2 cellular contexts compared by ENCODE assay signal in the genomic region with DNA sequence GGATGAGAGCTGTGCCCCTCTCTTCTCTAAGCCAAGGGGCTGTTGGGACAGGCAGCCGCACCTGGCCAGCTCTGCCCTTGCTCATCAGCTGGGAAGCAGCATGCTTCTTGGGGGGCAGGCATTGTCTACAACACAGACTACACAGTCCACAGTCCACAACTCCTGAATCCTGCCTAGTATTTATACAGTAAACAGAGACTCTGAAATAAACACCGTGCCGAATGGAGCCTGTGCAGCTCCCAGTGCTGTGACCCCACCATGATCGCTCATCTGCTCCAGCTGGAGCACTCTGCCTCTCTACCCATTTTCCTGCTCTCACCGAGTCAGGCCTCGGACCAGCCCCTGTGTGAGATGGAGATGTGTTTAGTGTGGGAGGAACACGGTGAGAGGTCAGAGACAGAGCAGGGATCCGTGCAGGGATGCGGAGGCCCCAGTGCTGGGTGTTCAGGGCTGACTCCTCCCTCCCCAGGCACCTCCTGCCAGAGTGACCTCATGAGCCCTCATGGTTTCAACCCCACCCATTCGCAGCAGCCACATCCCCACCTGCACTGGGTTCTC.
TF ChIP-seq lines count a peak whose summit lies in the region.

No MANE protein-coding gene starts in this region.

TF ChIP-seq in HepG2, 621 proteins besides CTCF, POLR2A, EP300 and RAD21 (continues in another document):
- TF ChIP-seq ZNF263 (CRISPR knock-in tag; IDR thresholded peaks at IDR 0.05) = peak; percentile 96
- no peak for TF ChIP-seq RFX3 (CRISPR knock-in tag; IDR thresholded peaks at IDR 0.05)
- TF ChIP-seq, protein P1, sequence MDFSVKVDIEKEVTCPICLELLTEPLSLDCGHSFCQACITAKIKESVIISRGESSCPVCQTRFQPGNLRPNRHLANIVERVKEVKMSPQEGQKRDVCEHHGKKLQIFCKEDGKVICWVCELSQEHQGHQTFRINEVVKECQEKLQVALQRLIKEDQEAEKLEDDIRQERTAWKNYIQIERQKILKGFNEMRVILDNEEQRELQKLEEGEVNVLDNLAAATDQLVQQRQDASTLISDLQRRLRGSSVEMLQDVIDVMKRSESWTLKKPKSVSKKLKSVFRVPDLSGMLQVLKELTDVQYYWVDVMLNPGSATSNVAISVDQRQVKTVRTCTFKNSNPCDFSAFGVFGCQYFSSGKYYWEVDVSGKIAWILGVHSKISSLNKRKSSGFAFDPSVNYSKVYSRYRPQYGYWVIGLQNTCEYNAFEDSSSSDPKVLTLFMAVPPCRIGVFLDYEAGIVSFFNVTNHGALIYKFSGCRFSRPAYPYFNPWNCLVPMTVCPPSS (IDR thresholded peaks at IDR 0.05) = no peak
- peak; percentile 41; the same call in 1 of the 2 replicates for TF ChIP-seq KDM5B (CRISPR knock-in tag; IDR thresholded peaks at IDR 0.05; ENCODE audit: borderline replicate concordance)
- TF ChIP-seq, protein P2, sequence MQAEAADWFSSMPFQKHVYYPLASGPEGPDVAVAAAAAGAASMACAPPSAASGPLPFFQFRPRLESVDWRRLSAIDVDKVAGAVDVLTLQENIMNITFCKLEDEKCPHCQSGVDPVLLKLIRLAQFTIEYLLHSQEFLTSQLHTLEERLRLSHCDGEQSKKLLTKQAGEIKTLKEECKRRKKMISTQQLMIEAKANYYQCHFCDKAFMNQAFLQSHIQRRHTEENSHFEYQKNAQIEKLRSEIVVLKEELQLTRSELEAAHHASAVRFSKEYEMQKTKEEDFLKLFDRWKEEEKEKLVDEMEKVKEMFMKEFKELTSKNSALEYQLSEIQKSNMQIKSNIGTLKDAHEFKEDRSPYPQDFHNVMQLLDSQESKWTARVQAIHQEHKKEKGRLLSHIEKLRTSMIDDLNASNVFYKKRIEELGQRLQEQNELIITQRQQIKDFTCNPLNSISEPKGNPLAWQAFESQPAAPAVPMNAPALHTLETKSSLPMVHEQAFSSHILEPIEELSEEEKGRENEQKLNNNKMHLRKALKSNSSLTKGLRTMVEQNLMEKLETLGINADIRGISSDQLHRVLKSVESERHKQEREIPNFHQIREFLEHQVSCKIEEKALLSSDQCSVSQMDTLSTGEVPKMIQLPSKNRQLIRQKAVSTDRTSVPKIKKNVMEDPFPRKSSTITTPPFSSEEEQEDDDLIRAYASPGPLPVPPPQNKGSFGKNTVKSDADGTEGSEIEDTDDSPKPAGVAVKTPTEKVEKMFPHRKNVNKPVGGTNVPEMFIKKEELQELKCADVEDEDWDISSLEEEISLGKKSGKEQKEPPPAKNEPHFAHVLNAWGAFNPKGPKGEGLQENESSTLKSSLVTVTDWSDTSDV (CRISPR knock-in tag; IDR thresholded peaks at IDR 0.05) = no peak
- no peak for TF ChIP-seq RBFOX2 (IDR thresholded peaks at IDR 0.05; ENCODE audit: low read depth, low read length)
- 0 out of 2 replicates have a peak, but pooled peaks have one; percentile 21 for TF ChIP-seq PITX1 (CRISPR knock-in tag; IDR thresholded peaks at IDR 0.05)
- TF ChIP-seq, protein P3, sequence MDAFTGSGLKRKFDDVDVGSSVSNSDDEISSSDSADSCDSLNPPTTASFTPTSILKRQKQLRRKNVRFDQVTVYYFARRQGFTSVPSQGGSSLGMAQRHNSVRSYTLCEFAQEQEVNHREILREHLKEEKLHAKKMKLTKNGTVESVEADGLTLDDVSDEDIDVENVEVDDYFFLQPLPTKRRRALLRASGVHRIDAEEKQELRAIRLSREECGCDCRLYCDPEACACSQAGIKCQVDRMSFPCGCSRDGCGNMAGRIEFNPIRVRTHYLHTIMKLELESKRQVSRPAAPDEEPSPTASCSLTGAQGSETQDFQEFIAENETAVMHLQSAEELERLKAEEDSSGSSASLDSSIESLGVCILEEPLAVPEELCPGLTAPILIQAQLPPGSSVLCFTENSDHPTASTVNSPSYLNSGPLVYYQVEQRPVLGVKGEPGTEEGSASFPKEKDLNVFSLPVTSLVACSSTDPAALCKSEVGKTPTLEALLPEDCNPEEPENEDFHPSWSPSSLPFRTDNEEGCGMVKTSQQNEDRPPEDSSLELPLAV (CRISPR knock-in tag; conservative IDR thresholded peaks at IDR 0.05; ENCODE audit: low read depth) = no peak
- peak; percentile 98 for TF ChIP-seq ZNF292 (CRISPR knock-in tag; IDR thresholded peaks at IDR 0.05; ENCODE audit: borderline replicate concordance, low read depth)
- peak; percentile 77 for TF ChIP-seq SOX5 (CRISPR knock-in tag; IDR thresholded peaks at IDR 0.05; ENCODE audit: borderline replicate concordance)
- TF ChIP-seq, protein P4, sequence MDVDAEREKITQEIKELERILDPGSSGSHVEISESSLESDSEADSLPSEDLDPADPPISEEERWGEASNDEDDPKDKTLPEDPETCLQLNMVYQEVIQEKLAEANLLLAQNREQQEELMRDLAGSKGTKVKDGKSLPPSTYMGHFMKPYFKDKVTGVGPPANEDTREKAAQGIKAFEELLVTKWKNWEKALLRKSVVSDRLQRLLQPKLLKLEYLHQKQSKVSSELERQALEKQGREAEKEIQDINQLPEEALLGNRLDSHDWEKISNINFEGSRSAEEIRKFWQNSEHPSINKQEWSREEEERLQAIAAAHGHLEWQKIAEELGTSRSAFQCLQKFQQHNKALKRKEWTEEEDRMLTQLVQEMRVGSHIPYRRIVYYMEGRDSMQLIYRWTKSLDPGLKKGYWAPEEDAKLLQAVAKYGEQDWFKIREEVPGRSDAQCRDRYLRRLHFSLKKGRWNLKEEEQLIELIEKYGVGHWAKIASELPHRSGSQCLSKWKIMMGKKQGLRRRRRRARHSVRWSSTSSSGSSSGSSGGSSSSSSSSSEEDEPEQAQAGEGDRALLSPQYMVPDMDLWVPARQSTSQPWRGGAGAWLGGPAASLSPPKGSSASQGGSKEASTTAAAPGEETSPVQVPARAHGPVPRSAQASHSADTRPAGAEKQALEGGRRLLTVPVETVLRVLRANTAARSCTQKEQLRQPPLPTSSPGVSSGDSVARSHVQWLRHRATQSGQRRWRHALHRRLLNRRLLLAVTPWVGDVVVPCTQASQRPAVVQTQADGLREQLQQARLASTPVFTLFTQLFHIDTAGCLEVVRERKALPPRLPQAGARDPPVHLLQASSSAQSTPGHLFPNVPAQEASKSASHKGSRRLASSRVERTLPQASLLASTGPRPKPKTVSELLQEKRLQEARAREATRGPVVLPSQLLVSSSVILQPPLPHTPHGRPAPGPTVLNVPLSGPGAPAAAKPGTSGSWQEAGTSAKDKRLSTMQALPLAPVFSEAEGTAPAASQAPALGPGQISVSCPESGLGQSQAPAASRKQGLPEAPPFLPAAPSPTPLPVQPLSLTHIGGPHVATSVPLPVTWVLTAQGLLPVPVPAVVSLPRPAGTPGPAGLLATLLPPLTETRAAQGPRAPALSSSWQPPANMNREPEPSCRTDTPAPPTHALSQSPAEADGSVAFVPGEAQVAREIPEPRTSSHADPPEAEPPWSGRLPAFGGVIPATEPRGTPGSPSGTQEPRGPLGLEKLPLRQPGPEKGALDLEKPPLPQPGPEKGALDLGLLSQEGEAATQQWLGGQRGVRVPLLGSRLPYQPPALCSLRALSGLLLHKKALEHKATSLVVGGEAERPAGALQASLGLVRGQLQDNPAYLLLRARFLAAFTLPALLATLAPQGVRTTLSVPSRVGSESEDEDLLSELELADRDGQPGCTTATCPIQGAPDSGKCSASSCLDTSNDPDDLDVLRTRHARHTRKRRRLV (CRISPR knock-in tag; IDR thresholded peaks at IDR 0.05) = no peak
- TF ChIP-seq ZNF251 (CRISPR knock-in tag; IDR thresholded peaks at IDR 0.05) = no peak
- TF ChIP-seq FOXP1 (IDR thresholded peaks at IDR 0.05) = peak; percentile 66; the same call in 1 of the 2 replicates
- peak; percentile 87 for TF ChIP-seq FOXP1 (CRISPR knock-in tag; IDR thresholded peaks at IDR 0.05)
- TF ChIP-seq ZNF746 (CRISPR knock-in tag; IDR thresholded peaks at IDR 0.05) = 0 out of 2 replicates have a peak, but pooled peaks have one; percentile 27

TF ChIP-seq in H1, 55 proteins besides CTCF, POLR2A, EP300 and RAD21:
- TF ChIP-seq EZH2 (IDR thresholded peaks at IDR 0.05; ENCODE audit: low read depth, low read length, severe bottlenecking) (no peak), RXRA (IDR thresholded peaks at IDR 0.05; ENCODE audit: insufficient read depth, low read depth, low read length) (no peak), BRCA1 (IDR thresholded peaks at IDR 0.05; ENCODE audit: low read depth, low read length) (no peak), BCL11A (IDR thresholded peaks at IDR 0.05; ENCODE audit: low read depth in 2 of 2, low read length in 2 of 2) (no peak), SIRT6 (IDR thresholded peaks at IDR 0.05; ENCODE audit: low read length) (no peak), SUZ12 (IDR thresholded peaks at IDR 0.05; ENCODE audit: low read length) (no peak), TEAD4 (IDR thresholded peaks at IDR 0.05; ENCODE audit: low read depth, low read length) (no peak), KDM5A (IDR thresholded peaks at IDR 0.05; ENCODE audit: low read length) (no peak), HDAC2 (IDR thresholded peaks at IDR 0.05; ENCODE audit: borderline replicate concordance in 1 of 2, low read depth in 2 of 2, low read length in 2 of 2) (no peak), CTBP2 (IDR thresholded peaks at IDR 0.05; ENCODE audit: borderline replicate concordance, insufficient read depth, insufficient read length, low read length) (no peak), BACH1 (IDR thresholded peaks at IDR 0.05; ENCODE audit: low read length) (no peak), MAFK (IDR thresholded peaks at IDR 0.05; ENCODE audit: low read depth, low read length) (no peak), JUN (IDR thresholded peaks at IDR 0.05; ENCODE audit: low read depth, low read length) (no peak), JUND (IDR thresholded peaks at IDR 0.05; ENCODE audit: low read length) (no peak), ASH2L (IDR thresholded peaks at IDR 0.05; ENCODE audit: low read length) (no peak), RBBP5 (IDR thresholded peaks at IDR 0.05; ENCODE audit: borderline replicate concordance, low read depth, low read length) (no peak), FOSL1 (IDR thresholded peaks at IDR 0.05; ENCODE audit: insufficient read depth, low read depth, low read length) (no peak), TCF12 (IDR thresholded peaks at IDR 0.05; ENCODE audit: low read depth, low read length) (no peak)
- TF ChIP-seq, protein P5, sequence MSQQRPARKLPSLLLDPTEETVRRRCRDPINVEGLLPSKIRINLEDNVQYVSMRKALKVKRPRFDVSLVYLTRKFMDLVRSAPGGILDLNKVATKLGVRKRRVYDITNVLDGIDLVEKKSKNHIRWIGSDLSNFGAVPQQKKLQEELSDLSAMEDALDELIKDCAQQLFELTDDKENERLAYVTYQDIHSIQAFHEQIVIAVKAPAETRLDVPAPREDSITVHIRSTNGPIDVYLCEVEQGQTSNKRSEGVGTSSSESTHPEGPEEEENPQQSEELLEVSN (IDR thresholded peaks at IDR 0.05) = no peak
